In genomic region chr12:52907092-52907810, GRCh38 we compare ENCODE assay signal across 2 cellular contexts.
A peak's percentile ranks its signal among the peaks of the same experiment; 100 is the strongest.
TF ChIP-seq lines count a peak whose summit lies in the region.

No MANE protein-coding gene starts in this region.

TF ChIP-seq in HepG2, 621 proteins besides CTCF, POLR2A, EP300 and RAD21 (continues in another document):
- TF ChIP-seq TCF12 (IDR thresholded peaks at IDR 0.05) = no peak
- TF ChIP-seq TCF12 (CRISPR knock-in tag; IDR thresholded peaks at IDR 0.05) = no peak
- no peak for TF ChIP-seq ZNF883 (CRISPR knock-in tag; IDR thresholded peaks at IDR 0.05; ENCODE audit: not compliant biosample characterization)
- TF ChIP-seq SNAPC5 (CRISPR knock-in tag; IDR thresholded peaks at IDR 0.05; ENCODE audit: borderline replicate concordance) = no peak
- TF ChIP-seq SUZ12 (IDR thresholded peaks at IDR 0.05; ENCODE audit: low read depth, low read length) = no peak
- TF ChIP-seq ZFP82 (CRISPR knock-in tag; IDR thresholded peaks at IDR 0.05; ENCODE audit: borderline replicate concordance) = no peak
- TF ChIP-seq PAXIP1 (CRISPR knock-in tag; conservative IDR thresholded peaks at IDR 0.05) = 0 out of 2 replicates have a peak, but pooled peaks have one; percentile 19
- peak; percentile 20; the same call in 1 of the 2 replicates for TF ChIP-seq DRAP1 (CRISPR knock-in tag; IDR thresholded peaks at IDR 0.05)
- no peak for TF ChIP-seq KLF13 (CRISPR knock-in tag; IDR thresholded peaks at IDR 0.05)
- peak; percentile 45; the same call in 1 of the 2 replicates for TF ChIP-seq ELF1 (CRISPR knock-in tag; IDR thresholded peaks at IDR 0.05)
- TF ChIP-seq HDAC2 (CRISPR knock-in tag; IDR thresholded peaks at IDR 0.05) = no peak
- TF ChIP-seq ZNF501 (CRISPR knock-in tag; IDR thresholded peaks at IDR 0.05) = no peak
- peak; percentile 22 for TF ChIP-seq ASH2L (IDR thresholded peaks at IDR 0.05; ENCODE audit: insufficient read length, low read depth, low read length)
- no peak for TF ChIP-seq ZNF460 (CRISPR knock-in tag; IDR thresholded peaks at IDR 0.05; ENCODE audit: borderline replicate concordance)
- no peak for TF ChIP-seq ZNF441 (CRISPR knock-in tag; IDR thresholded peaks at IDR 0.05; ENCODE audit: borderline replicate concordance)
- TF ChIP-seq ZNF124 (CRISPR knock-in tag; IDR thresholded peaks at IDR 0.05) = no peak
- 0 out of 2 replicates have a peak, but pooled peaks have one; percentile 15 for TF ChIP-seq SOX5 (CRISPR knock-in tag; IDR thresholded peaks at IDR 0.05; ENCODE audit: borderline replicate concordance)
- no peak for TF ChIP-seq RXRA (CRISPR knock-in tag; IDR thresholded peaks at IDR 0.05)
- no peak for TF ChIP-seq ZNF33B (CRISPR knock-in tag; IDR thresholded peaks at IDR 0.05)
- peak; percentile 38; the same call in 1 of the 2 replicates for TF ChIP-seq GABPB1 (CRISPR knock-in tag; IDR thresholded peaks at IDR 0.05)
- peak; percentile 47; the same call in 1 of the 2 replicates for TF ChIP-seq ZNF292 (CRISPR knock-in tag; IDR thresholded peaks at IDR 0.05; ENCODE audit: borderline replicate concordance, low read depth)
- TF ChIP-seq MAFK (conservative IDR thresholded peaks at IDR 0.05 in 1 of 2, IDR thresholded peaks at IDR 0.05 in 1 of 2; ENCODE audit: low read length in 2 of 2) = no peak
- no peak for TF ChIP-seq JUND (CRISPR knock-in tag; IDR thresholded peaks at IDR 0.05)
- TF ChIP-seq HCFC1 (IDR thresholded peaks at IDR 0.05; ENCODE audit: low read depth, low read length) = no peak
- TF ChIP-seq NCOA2 (CRISPR knock-in tag; IDR thresholded peaks at IDR 0.05) = peak; percentile 32; the same call in 1 of the 2 replicates
- TF ChIP-seq ZMYM3 (CRISPR knock-in tag; IDR thresholded peaks at IDR 0.05) = peak; percentile 20; the same call in 1 of the 2 replicates
- TF ChIP-seq FIP1L1 (IDR thresholded peaks at IDR 0.05; ENCODE audit: borderline replicate concordance, insufficient read depth, low read depth, low read length) = no peak
- no peak for TF ChIP-seq ZNF770 (CRISPR knock-in tag; IDR thresholded peaks at IDR 0.05)
- no peak for TF ChIP-seq PBX2 (CRISPR knock-in tag; IDR thresholded peaks at IDR 0.05)
- no peak for TF ChIP-seq PRPF4 (IDR thresholded peaks at IDR 0.05; ENCODE audit: low read depth, low read length, poor library complexity, severe bottlenecking)
- peak; percentile 36; the same call in 1 of the 2 replicates for TF ChIP-seq SAP130 (CRISPR knock-in tag; IDR thresholded peaks at IDR 0.05; ENCODE audit: low read depth)

TF ChIP-seq in GM12891, 5 proteins besides CTCF, POLR2A, EP300 and RAD21:
- TF ChIP-seq POU2F2 (IDR thresholded peaks at IDR 0.05; ENCODE audit: low read depth, low read length) (no peak), POLR2AphosphoS5 (IDR thresholded peaks at IDR 0.05; ENCODE audit: low read depth, low read length) (no peak), SPI1 (IDR thresholded peaks at IDR 0.05; ENCODE audit: low read depth, low read length) (no peak), PAX5 (IDR thresholded peaks at IDR 0.05; ENCODE audit: insufficient read depth, low read length, severe bottlenecking) (no peak), TAF1 (IDR thresholded peaks at IDR 0.05; ENCODE audit: low read depth, low read length) (no peak)
